ENCODE assay signal across 22 cellular contexts in genomic region chr2:60407398-60407797, GRCh38.
A peak's percentile ranks its signal among the peaks of the same experiment; 100 is the strongest.
DNase-seq lines count a peak whose midpoint lies in the region; ATAC-seq and TF ChIP-seq lines count a peak whose summit lies in the region.
"Had no signal": no experiment of that assay in that cellular context is flagged by ENCODE, and none has a peak within 500 bp of the region (broad histone marks: within the 10 kb centered on the region; RNA-seq: fewer than 3 reads in every experiment).

No MANE protein-coding gene starts in this region.

- no peak overlapping the region for H2AFZ ChIP-seq in smooth muscle cell (ENCODE audit: low read depth)

- no peaks in the 10 kb centered on the region for H3K9me3 ChIP-seq in BLaER1
- no peaks in the 10 kb centered on the region for H3K9me3 ChIP-seq in smooth muscle cell (replicated peaks; ENCODE audit: low read depth)
- H3K9me3 ChIP-seq in tibial nerve, result no peaks in the 10 kb centered on the region
- H3K9me3 ChIP-seq: Caco-2, HAP-1 had no signal

- DNase-seq in DMS53 (lab: John Stamatoyannopoulos, UW), result peak; percentile 28
- DNase-seq in DMS53 treated with DMSO at 0.1 percent for 48 hours (lab: John Stamatoyannopoulos, UW; ENCODE audit: unreplicated experiment), result no peak
- DNase-seq in memory B cell (ENCODE audit: low spot score in 2 of 2), result no peak
- no peak for DNase-seq in smooth muscle cell (lab: John Stamatoyannopoulos, UW; ENCODE audit: unreplicated experiment)
- no peak for DNase-seq in NCI-H2107 treated with DMSO at 0.1 percent for 48 hours (lab: John Stamatoyannopoulos, UW; ENCODE audit: unreplicated experiment)
- no peak for DNase-seq in tibial nerve (ENCODE audit: low spot score in 2 of 2)
- DNase-seq: AML-193; Caco-2; CD4-positive, alpha-beta T cell; GF-D8; NCI-H1417; NCI-H187; NCI-H2107; NCI-H226; NCI-H524; NCI-H82; PC-3; RPMI8226 had no signal

- no peak overlapping the region for H3K4me3 Mint-ChIP-seq in memory B cell
- H3K4me3 Mint-ChIP-seq: CD4-positive, alpha-beta T cell had no signal

- no peak for TF ChIP-seq POLR2A in tibial nerve (IDR thresholded peaks at IDR 0.05)

- no peak overlapping the region for H3K9ac ChIP-seq in BLaER1
- H3K9ac ChIP-seq in smooth muscle cell (ENCODE audit: low read depth), result no peak overlapping the region

- H3K27me3 ChIP-seq in BLaER1 (no peaks in the 10 kb centered on the region), smooth muscle cell (ENCODE audit: low read depth) (no peaks in the 10 kb centered on the region), tibial nerve (no peaks in the 10 kb centered on the region)

- no peaks in the 10 kb centered on the region for H3K79me2 ChIP-seq in smooth muscle cell (ENCODE audit: low read depth)

- 36% methylated on average over 2 of the region's 2 CpGs for WGBS in smooth muscle cell (ENCODE audit: low lambda C conversion rate)
- 26 to 45% methylated on average over 2 of the region's 2 CpGs for WGBS in tibial nerve, 2 donors

- no peaks in the 10 kb centered on the region for H3F3A ChIP-seq in smooth muscle cell (ENCODE audit: low read depth)

- no peak for TF ChIP-seq CTCF in smooth muscle cell (IDR thresholded peaks at IDR 0.05; ENCODE audit: borderline replicate concordance, insufficient read depth, poor library complexity, severe bottlenecking)
- no peak for TF ChIP-seq CTCF in tibial nerve (IDR thresholded peaks at IDR 0.05)

- no peaks in the 10 kb centered on the region for H3K9me3 Mint-ChIP-seq in memory B cell
- H3K9me3 Mint-ChIP-seq: CD4-positive, alpha-beta T cell had no signal

- H3K27ac Mint-ChIP-seq in memory B cell, result peak overlapping the region; percentile 62
- H3K27ac Mint-ChIP-seq: CD4-positive, alpha-beta T cell had no signal

- H3K4me3 ChIP-seq in BLaER1, result no peak overlapping the region
- no peak overlapping the region for H3K4me3 ChIP-seq in smooth muscle cell
- no peak overlapping the region for H3K4me3 ChIP-seq in tibial nerve
- H3K4me3 ChIP-seq: HAP-1 had no signal

- H3K4me2 ChIP-seq in BLaER1 (peak overlapping the region; percentile 47), smooth muscle cell (peak overlapping the region; percentile 70)

- H4K20me1 ChIP-seq in BLaER1, result no peaks in the 10 kb centered on the region
- no peaks in the 10 kb centered on the region for H4K20me1 ChIP-seq in smooth muscle cell (ENCODE audit: low read depth)

- no peaks in the 10 kb centered on the region for H3K36me3 Mint-ChIP-seq in memory B cell

- TF ChIP-seq EP300 in tibial nerve (IDR thresholded peaks at IDR 0.05), result no peak

- H3K4me1 ChIP-seq in BLaER1 (peaks cover 85% of the 10 kb centered on the region), smooth muscle cell (ENCODE audit: low read depth) (peaks cover 19% of the 10 kb centered on the region), tibial nerve (no peaks in the 10 kb centered on the region)

- H3K4me1 Mint-ChIP-seq in memory B cell, result peaks cover 48% of the 10 kb centered on the region

- no peaks in the 10 kb centered on the region for H3K27me3 Mint-ChIP-seq in memory B cell

- ATAC-seq in memory B cell (ENCODE audit: low read depth), result no peak
- no peak for ATAC-seq in GM19328 (IDR thresholded peaks at IDR 0.05; ENCODE audit: unreplicated experiment)
- ATAC-seq: PC-3 had no signal

- no peaks in the 10 kb centered on the region for H3K36me3 ChIP-seq in BLaER1
- no peaks in the 10 kb centered on the region for H3K36me3 ChIP-seq in smooth muscle cell (ENCODE audit: low read depth)
- no peaks in the 10 kb centered on the region for H3K36me3 ChIP-seq in tibial nerve
- H3K36me3 ChIP-seq: HAP-1 had no signal

- no peak overlapping the region for H3K27ac ChIP-seq in BLaER1
- H3K27ac ChIP-seq in smooth muscle cell (ENCODE audit: low read depth), result peak overlapping the region; percentile 17
- H3K27ac ChIP-seq in tibial nerve, result no peak overlapping the region
- H3K27ac ChIP-seq: 22Rv1 had no signal
